In the genomic region with DNA sequence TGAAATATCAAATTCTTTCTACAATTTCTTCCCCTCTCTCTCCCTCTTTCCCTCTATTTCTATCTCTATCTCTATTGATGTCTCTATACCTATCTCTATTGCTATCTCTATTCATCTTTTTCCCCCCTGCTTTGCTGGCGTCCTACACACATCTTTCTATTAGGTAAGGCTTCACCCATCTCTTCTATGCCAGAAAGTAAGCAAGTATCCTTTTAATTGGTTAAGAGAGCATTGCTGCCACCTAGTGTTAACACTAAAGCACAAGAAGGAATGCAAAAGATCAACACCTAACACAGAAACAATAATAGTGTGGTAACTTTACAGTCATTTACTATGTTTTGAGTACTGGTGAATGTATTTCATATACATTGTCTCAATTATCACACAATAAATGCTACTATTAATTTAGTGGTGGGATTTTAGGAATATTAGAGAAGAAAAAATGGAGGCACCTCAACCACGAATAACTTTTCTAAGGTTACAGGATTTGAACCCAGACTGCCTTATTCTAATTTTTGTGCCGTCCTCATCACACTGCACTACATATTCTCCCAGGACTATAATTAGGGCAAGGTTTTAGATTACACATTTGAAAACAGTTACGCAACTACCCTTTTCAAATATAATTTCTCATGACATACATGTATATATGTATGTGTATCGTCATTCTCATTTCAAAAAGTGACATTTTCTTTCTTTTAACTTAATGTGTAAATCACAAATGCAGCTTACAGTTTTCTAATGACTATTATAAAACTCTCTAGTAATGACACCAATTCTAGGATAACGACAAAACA, we compare ENCODE assay signal across 9 cellular contexts. TPM values are rescaled to one million over a fixed set of nuclear protein-coding genes. Genes with fewer than 3 reads are reported as not detected.
DNase-seq lines count a peak whose midpoint lies in the region; TF ChIP-seq lines count a peak whose summit lies in the region.
"Had no signal": no experiment of that assay in that cellular context is flagged by ENCODE, and none has a peak within 500 bp of the region (broad histone marks: within the 10 kb centered on the region; RNA-seq: fewer than 3 reads in every experiment).

No MANE protein-coding gene starts in this region.

- intact Hi-C loops in esophagus muscularis mucosa (cut with DNase I) = loop anchor here (2.0 to 10.0 kb wide), 2 partner anchors 301 to 399 kb away; a partner anchor contains a TSS
- intact Hi-C loops in activated naive CD4-positive, alpha-beta T cell treated with anti-CD3 and anti-CD28 coated beads for 36 hours (cut with micrococcal nuclease) = loop anchor here (1.0 to 10.0 kb wide), 3 partner anchors 244 to 1751 kb away; no protein-coding TSS in a partner anchor

- TF ChIP-seq POLR2A in esophagus muscularis mucosa (IDR thresholded peaks at IDR 0.05; ENCODE audit: low read depth) = no peak

- no peaks in the 10 kb centered on the region for H3K36me3 Mint-ChIP-seq in activated CD4-positive, alpha-beta T cell treated with anti-CD3 and anti-CD28 coated beads, Interleukin-2, amount 10 ng/mL, durations not matched to agents 7 days and 5 days (ENCODE audit: low read depth)
- H3K36me3 Mint-ChIP-seq in nephron (ENCODE audit: low read depth) = no peaks in the 10 kb centered on the region
- no peaks in the 10 kb centered on the region for H3K36me3 Mint-ChIP-seq in activated naive CD4-positive, alpha-beta T cell treated with anti-CD3 and anti-CD28 coated beads for 36 hours (ENCODE audit: low read depth)
- H3K36me3 Mint-ChIP-seq: activated naive CD8-positive, alpha-beta T cell had no signal

- peak; percentile 54 for DNase-seq in activated CD4-positive, alpha-beta T cell treated with anti-CD3 and anti-CD28 coated beads, Interleukin-2, amount 10 ng/mL, durations not matched to agents 7 days and 5 days
- DNase-seq in activated CD4-positive, alpha-beta T cell treated with anti-CD3 and anti-CD28 coated beads for 48 hours = no peak
- DNase-seq in HCEC 1CT (peak; percentile 54), NCI-H1092 treated with DMSO at 0.1 percent for 48 hours (lab: John Stamatoyannopoulos, UW) (peak; percentile 39), SK-N-MC (ENCODE audit: low read depth, low spot score) (peak; percentile 86), esophagus muscularis mucosa (ENCODE audit: extremely low spot score) (no peak)
- no peak for DNase-seq in activated naive CD4-positive, alpha-beta T cell treated with anti-CD3 and anti-CD28 coated beads for 36 hours

- H3K4me1 Mint-ChIP-seq in activated CD4-positive, alpha-beta T cell treated with anti-CD3 and anti-CD28 coated beads, Interleukin-2, amount 10 ng/mL, durations not matched to agents 7 days and 5 days = peaks cover 15% of the 10 kb centered on the region
- H3K4me1 Mint-ChIP-seq in nephron = peaks cover 6% of the 10 kb centered on the region
- peaks cover 5% of the 10 kb centered on the region for H3K4me1 Mint-ChIP-seq in activated naive CD4-positive, alpha-beta T cell treated with anti-CD3 and anti-CD28 coated beads for 36 hours (ENCODE audit: low read depth)

- CTCF ChIA-PET in activated CD4-positive, alpha-beta T cell treated with anti-CD3 and anti-CD28 coated beads, Interleukin-2, amount 10 ng/mL, durations not matched to agents 7 days and 5 days (lab: Charles Lee) = no interaction called here
- CTCF ChIA-PET in activated naive CD4-positive, alpha-beta T cell treated with anti-CD3 and anti-CD28 coated beads for 36 hours (lab: Charles Lee) = interaction anchor here (0.6 to 4.5 kb wide), 5 partner anchors 8 to 409 kb away, joined by 3 to 56 read pairs (median 4); no protein-coding TSS in a partner anchor

- TF ChIP-seq EP300 in esophagus muscularis mucosa (IDR thresholded peaks at IDR 0.05) = no peak

- H3K9me3 ChIP-seq in SK-N-MC (ENCODE audit: low read depth, low read length) (no peaks in the 10 kb centered on the region), esophagus muscularis mucosa (no peaks in the 10 kb centered on the region)

- H3K9me3 Mint-ChIP-seq in activated CD4-positive, alpha-beta T cell treated with anti-CD3 and anti-CD28 coated beads, Interleukin-2, amount 10 ng/mL, durations not matched to agents 7 days and 5 days = no peaks in the 10 kb centered on the region
- H3K9me3 Mint-ChIP-seq in nephron = no peaks in the 10 kb centered on the region
- no peaks in the 10 kb centered on the region for H3K9me3 Mint-ChIP-seq in activated naive CD4-positive, alpha-beta T cell treated with anti-CD3 and anti-CD28 coated beads for 36 hours

- no peak overlapping the region for H3K4me3 Mint-ChIP-seq in activated CD4-positive, alpha-beta T cell treated with anti-CD3 and anti-CD28 coated beads, Interleukin-2, amount 10 ng/mL, durations not matched to agents 7 days and 5 days
- no peak overlapping the region for H3K4me3 Mint-ChIP-seq in nephron
- no peak overlapping the region for H3K4me3 Mint-ChIP-seq in activated naive CD4-positive, alpha-beta T cell treated with anti-CD3 and anti-CD28 coated beads for 36 hours
- H3K4me3 Mint-ChIP-seq: activated naive CD8-positive, alpha-beta T cell had no signal

- H3K4me3 ChIP-seq in SK-N-MC (peak overlapping the region; percentile 16; the same call in 1 of the 2 replicates), esophagus muscularis mucosa (no peak overlapping the region)

- H3K9ac ChIP-seq in SK-N-MC (ENCODE audit: insufficient read length) = peak overlapping the region; percentile 30

- peaks cover 16% of the 10 kb centered on the region for H3K27me3 Mint-ChIP-seq in activated CD4-positive, alpha-beta T cell treated with anti-CD3 and anti-CD28 coated beads, Interleukin-2, amount 10 ng/mL, durations not matched to agents 7 days and 5 days
- no peaks in the 10 kb centered on the region for H3K27me3 Mint-ChIP-seq in nephron (ENCODE audit: low read depth)
- peaks cover 17% of the 10 kb centered on the region for H3K27me3 Mint-ChIP-seq in activated naive CD4-positive, alpha-beta T cell treated with anti-CD3 and anti-CD28 coated beads for 36 hours (ENCODE audit: low read depth)

- POLR2A ChIA-PET in activated CD4-positive, alpha-beta T cell treated with anti-CD3 and anti-CD28 coated beads, Interleukin-2, amount 10 ng/mL, durations not matched to agents 7 days and 5 days (lab: Charles Lee) = no interaction called here

- H3K36me3 ChIP-seq in SK-N-MC (ENCODE audit: insufficient read depth, low read length) (no peaks in the 10 kb centered on the region), esophagus muscularis mucosa (no peaks in the 10 kb centered on the region)

- no peaks in the 10 kb centered on the region for H3K27me3 ChIP-seq in esophagus muscularis mucosa

- H3K4me1 ChIP-seq in esophagus muscularis mucosa = peaks cover 2 to 20% (median 14%) of the 10 kb centered on the region in 4 donors

- H3K27ac ChIP-seq in SK-N-MC (peak overlapping the region; percentile 79), esophagus muscularis mucosa (replicated peaks in 1 of 4) (no peak overlapping the region)

- no peak overlapping the region for H3K27ac Mint-ChIP-seq in activated CD4-positive, alpha-beta T cell treated with anti-CD3 and anti-CD28 coated beads, Interleukin-2, amount 10 ng/mL, durations not matched to agents 7 days and 5 days
- no peak overlapping the region for H3K27ac Mint-ChIP-seq in nephron
- no peak overlapping the region for H3K27ac Mint-ChIP-seq in activated naive CD4-positive, alpha-beta T cell treated with anti-CD3 and anti-CD28 coated beads for 36 hours
- H3K27ac Mint-ChIP-seq: activated naive CD8-positive, alpha-beta T cell had no signal

- peak; percentile 67 to 71 (median 71) for TF ChIP-seq CTCF in esophagus muscularis mucosa (IDR thresholded peaks at IDR 0.05)
- TF ChIP-seq CTCF in nephron (IDR thresholded peaks at IDR 0.05; ENCODE audit: unreplicated experiment in 3 of 3) = peak; percentile 76 to 84 (median 80)

- 68% methylated on average over 6 of the region's 6 CpGs for WGBS in esophagus muscularis mucosa

RNA-seq across cellular contexts. Expression of a gene that starts 3.7 kb away (rescaled TPM):
- not detected for total RNA-seq in activated CD4-positive, alpha-beta T cell treated with anti-CD3 and anti-CD28 coated beads, Interleukin-2, amount 10 ng/mL, durations not matched to agents 7 days and 5 days
- total RNA-seq in esophagus muscularis mucosa = 1 to 10 TPM in 1 of 4 donors, not detected in 3; 1.3 TPM
- total RNA-seq in activated naive CD4-positive, alpha-beta T cell treated with anti-CD3 and anti-CD28 coated beads for 36 hours = under 1 TPM in 1 of 2 experiments, not detected in 1; 0.44 TPM

RNA-seq across cellular contexts. Expression of a gene that starts 38.9 kb away (rescaled TPM):
- total RNA-seq in activated CD4-positive, alpha-beta T cell treated with anti-CD3 and anti-CD28 coated beads, Interleukin-2, amount 10 ng/mL, durations not matched to agents 7 days and 5 days = 10 to 100 TPM; 71.4 to 74.5 TPM
- 10 to 100 TPM; 53.6 to 85.2 (median 70.6) TPM for total RNA-seq in esophagus muscularis mucosa
- total RNA-seq in activated naive CD4-positive, alpha-beta T cell treated with anti-CD3 and anti-CD28 coated beads for 36 hours = 10 to 100 TPM; 46.6 to 50.6 TPM

RNA-seq across cellular contexts. Expression of a gene that starts 46.7 kb away (rescaled TPM):
- not detected for total RNA-seq in activated CD4-positive, alpha-beta T cell treated with anti-CD3 and anti-CD28 coated beads, Interleukin-2, amount 10 ng/mL, durations not matched to agents 7 days and 5 days
- total RNA-seq in esophagus muscularis mucosa = 1 to 10 TPM in 3 of 4 donors, not detected in 1; 1.8 to 8.4 (median 3.4) TPM
- not detected for total RNA-seq in activated naive CD4-positive, alpha-beta T cell treated with anti-CD3 and anti-CD28 coated beads for 36 hours

Comparison
In these comparisons a context has a peak if more than half of its experiments do, and no peak if none do; other contexts are left out.
1. DNase-seq: peak in activated CD4-positive, alpha-beta T cell treated with anti-CD3 and anti-CD28 coated beads, Interleukin-2, amount 10 ng/mL, durations not matched to agents 7 days and 5 days (single experiment), HCEC 1CT (single experiment), NCI-H1092 treated with DMSO at 0.1 percent for 48 hours (single experiment) and SK-N-MC (single experiment); none in activated CD4-positive, alpha-beta T cell treated with anti-CD3 and anti-CD28 coated beads for 48 hours (single experiment), esophagus muscularis mucosa (single experiment) and activated naive CD4-positive, alpha-beta T cell treated with anti-CD3 and anti-CD28 coated beads for 36 hours (single experiment).